In the genomic region with DNA sequence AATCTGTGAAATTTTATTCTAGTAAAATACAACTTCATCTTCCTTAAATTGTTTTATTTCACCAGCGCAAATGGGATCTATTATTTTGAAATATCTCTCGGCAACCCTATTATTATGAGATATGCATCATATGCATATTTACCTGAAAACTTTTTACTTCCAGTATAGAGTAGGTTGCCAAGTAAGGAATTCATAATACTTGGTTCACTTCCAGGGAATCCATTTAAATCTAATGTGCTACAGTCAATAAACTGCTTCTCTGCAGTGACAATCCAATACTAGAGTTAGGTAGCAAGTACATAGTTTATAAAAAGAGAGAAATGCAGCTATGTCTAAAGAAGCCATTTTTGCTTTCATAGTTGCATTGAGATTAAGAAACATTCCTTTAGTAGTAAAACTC, we compare ENCODE assay signal across 35 cellular contexts.
"Had no signal": no experiment of that assay in that cellular context is flagged by ENCODE, and none has a peak within 500 bp of the region (broad histone marks: within the 10 kb centered on the region; RNA-seq: fewer than 3 reads in every experiment).

No MANE protein-coding gene starts in this region.

- H2AFZ ChIP-seq: PC-9 had no signal

- H3K4me2 ChIP-seq: PC-9 had no signal

- DNase-seq: activated CD4-positive, alpha-beta memory T cell treated with anti-CD3 and anti-CD28 coated beads, Interleukin-2, amount 10 ng/mL, durations not matched to agents 7 days and 5 days; activated CD4-positive, alpha-beta T cell treated with anti-CD3 and anti-CD28 coated beads for 36 hours; activated CD4-positive, alpha-beta T cell treated with anti-CD3 and anti-CD28 coated beads, Interleukin-2, amount 50 U/mL, for 1 hour; activated CD8-positive, alpha-beta memory T cell treated with anti-CD3 and anti-CD28 coated beads for 24 hours; activated CD8-positive, alpha-beta memory T cell treated with anti-CD3 and anti-CD28 coated beads, Interleukin-2, amount 10 ng/mL, durations not matched to agents 7 days and 5 days; activated CD8-positive, alpha-beta memory T cell treated with anti-CD3 and anti-CD28 coated beads, Interleukin-2, amount 50 U/mL, for 48 hours; activated effector memory CD4-positive, alpha-beta T cell treated with anti-CD3 and anti-CD28 coated beads, Interleukin-2, amount 50 U/mL, for 16 hours; activated naive CD4-positive, alpha-beta T cell; activated naive CD4-positive, alpha-beta T cell treated with anti-CD3 and anti-CD28 coated beads, Interleukin-2, amount 50 U/mL, for 16 hours; activated naive CD8-positive, alpha-beta T cell treated with anti-CD3 and anti-CD28 coated beads for 36 hours; activated T-cell treated with anti-CD3 and anti-CD28 coated beads, Interleukin-2, amount 50 U/mL, for 72 hours; amniotic stem cell; aorta; Kasumi-1; KG1; MM.1S; MV-4-11; NCI-H1092; NCI-H1417 treated with DMSO at 0.1 percent for 48 hours; NCI-H187 treated with DMSO at 0.1 percent for 48 hours; NCI-H2081; NCI-H2227 treated with DMSO at 0.1 percent for 48 hours; NCI-H446; NCI-H510A treated with DMSO at 0.1 percent for 48 hours; NCI-H526 treated with DMSO at 0.1 percent for 48 hours; NCI-H774; NK-92 treated with Interleukin-12 subunit alpha and Interleukin-12 subunit beta, amount 100 ng/mL, for 24 hours; PC-9; SIG-M5 had no signal

- H3K27ac ChIP-seq: PC-9, RWPE1 had no signal

- H3K4me3 ChIP-seq: PC-9 had no signal

- H3K4me1 Mint-ChIP-seq: activated CD4-positive, alpha-beta memory T cell treated with anti-CD3 and anti-CD28 coated beads, Interleukin-2, amount 10 ng/mL, durations not matched to agents 7 days and 5 days; activated CD8-positive, alpha-beta memory T cell treated with anti-CD3 and anti-CD28 coated beads, Interleukin-2, amount 10 ng/mL, durations not matched to agents 7 days and 5 days; activated T-helper 17 cell treated with anti-CD3 and anti-CD28 coated beads, Interleukin-2, amount 50 U/mL, for 72 hours had no signal

- H3K4me3 Mint-ChIP-seq: activated CD4-positive, alpha-beta memory T cell treated with anti-CD3 and anti-CD28 coated beads, Interleukin-2, amount 10 ng/mL, durations not matched to agents 7 days and 5 days; activated CD4-positive, alpha-beta T cell treated with anti-CD3 and anti-CD28 coated beads for 36 hours; activated CD8-positive, alpha-beta memory T cell treated with anti-CD3 and anti-CD28 coated beads, Interleukin-2, amount 10 ng/mL, durations not matched to agents 7 days and 5 days; activated naive CD8-positive, alpha-beta T cell treated with anti-CD3 and anti-CD28 coated beads for 36 hours; activated T-cell treated with anti-CD3 and anti-CD28 coated beads, Interleukin-2, amount 50 U/mL, for 72 hours; activated T-helper 17 cell treated with anti-CD3 and anti-CD28 coated beads, Interleukin-2, amount 50 U/mL, for 72 hours; T-helper 1 cell treated with Interleukin-12 subunit alpha and Interleukin-12 subunit beta and Interleukin-4 antibody, amounts not matched to agents 30 μg/mL and 1 μg/mL, for 36 hours; T-helper 2 cell treated with Interferon-gamma antibody and Interleukin-4, amounts not matched to agents 5 μg/mL and 100 μg/mL, for 36 hours; WTC11 had no signal

- ATAC-seq: activated CD8-positive, alpha-beta memory T cell treated with anti-CD3 and anti-CD28 coated beads, Interleukin-2, amount 10 ng/mL, durations not matched to agents 7 days and 5 days; Right ventricle myocardium inferior; WTC11 had no signal

- H3K9me3 Mint-ChIP-seq: activated CD4-positive, alpha-beta memory T cell treated with anti-CD3 and anti-CD28 coated beads, Interleukin-2, amount 10 ng/mL, durations not matched to agents 7 days and 5 days; activated naive CD8-positive, alpha-beta T cell treated with anti-CD3 and anti-CD28 coated beads for 36 hours; activated T-cell treated with anti-CD3 and anti-CD28 coated beads, Interleukin-2, amount 50 U/mL, for 72 hours; activated T-helper 17 cell treated with anti-CD3 and anti-CD28 coated beads, Interleukin-2, amount 50 U/mL, for 72 hours; T-helper 1 cell treated with Interleukin-12 subunit alpha and Interleukin-12 subunit beta and Interleukin-4 antibody, amounts not matched to agents 30 μg/mL and 1 μg/mL, for 36 hours; T-helper 2 cell treated with Interferon-gamma antibody and Interleukin-4, amounts not matched to agents 5 μg/mL and 100 μg/mL, for 36 hours; WTC11 had no signal

- H3K36me3 Mint-ChIP-seq: activated CD8-positive, alpha-beta memory T cell treated with anti-CD3 and anti-CD28 coated beads, Interleukin-2, amount 10 ng/mL, durations not matched to agents 7 days and 5 days; activated naive CD8-positive, alpha-beta T cell treated with anti-CD3 and anti-CD28 coated beads for 36 hours had no signal

- H3K27me3 Mint-ChIP-seq: activated CD4-positive, alpha-beta memory T cell treated with anti-CD3 and anti-CD28 coated beads, Interleukin-2, amount 10 ng/mL, durations not matched to agents 7 days and 5 days; activated CD4-positive, alpha-beta T cell treated with anti-CD3 and anti-CD28 coated beads for 36 hours; activated CD8-positive, alpha-beta memory T cell treated with anti-CD3 and anti-CD28 coated beads, Interleukin-2, amount 10 ng/mL, durations not matched to agents 7 days and 5 days; activated naive CD8-positive, alpha-beta T cell treated with anti-CD3 and anti-CD28 coated beads for 36 hours; activated T-helper 17 cell treated with anti-CD3 and anti-CD28 coated beads, Interleukin-2, amount 50 U/mL, for 72 hours had no signal

- H3K27ac Mint-ChIP-seq: activated CD4-positive, alpha-beta memory T cell treated with anti-CD3 and anti-CD28 coated beads, Interleukin-2, amount 10 ng/mL, durations not matched to agents 7 days and 5 days; activated CD4-positive, alpha-beta T cell treated with anti-CD3 and anti-CD28 coated beads for 36 hours; activated CD8-positive, alpha-beta memory T cell treated with anti-CD3 and anti-CD28 coated beads, Interleukin-2, amount 10 ng/mL, durations not matched to agents 7 days and 5 days; activated naive CD8-positive, alpha-beta T cell treated with anti-CD3 and anti-CD28 coated beads for 36 hours; activated T-helper 17 cell treated with anti-CD3 and anti-CD28 coated beads, Interleukin-2, amount 50 U/mL, for 72 hours; T-helper 1 cell treated with Interleukin-12 subunit alpha and Interleukin-12 subunit beta and Interleukin-4 antibody, amounts not matched to agents 30 μg/mL and 1 μg/mL, for 36 hours; T-helper 2 cell treated with Interferon-gamma antibody and Interleukin-4, amounts not matched to agents 5 μg/mL and 100 μg/mL, for 36 hours had no signal
